Comparison of ENCODE assay signal across 8 cellular contexts in the genomic region with DNA sequence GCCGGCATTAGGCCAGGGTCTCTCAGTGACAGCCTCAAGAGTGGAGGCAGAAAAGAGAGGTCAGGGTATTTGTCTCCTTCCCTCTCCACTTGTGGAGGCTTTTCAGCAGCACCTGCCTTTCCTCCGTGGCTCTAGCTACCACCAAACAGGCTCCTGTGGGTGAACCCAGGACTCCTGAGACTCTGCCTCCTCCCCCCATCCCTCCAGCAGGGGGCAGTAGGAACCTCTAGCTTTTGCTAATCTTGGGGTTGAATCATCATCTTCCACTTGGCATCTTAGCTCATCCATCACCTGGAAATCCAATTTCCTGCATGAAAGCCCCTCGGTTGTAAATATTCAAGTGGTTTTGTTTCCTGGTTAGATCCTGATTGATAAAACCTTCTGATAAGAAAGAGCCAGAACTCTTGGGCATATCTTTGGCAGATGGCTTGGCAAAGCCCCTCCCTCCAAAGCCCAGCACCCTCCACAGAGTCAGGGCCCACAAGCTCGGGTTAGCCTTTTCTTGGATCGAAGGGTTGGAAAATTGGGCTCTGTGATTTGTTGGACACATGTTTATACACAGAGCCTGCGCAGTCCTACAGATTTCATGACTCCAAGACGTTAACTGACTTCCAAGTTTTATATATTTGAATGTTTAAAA.
DNase-seq lines count a peak whose midpoint lies in the region; ATAC-seq and TF ChIP-seq lines count a peak whose summit lies in the region.

No MANE protein-coding gene starts in this region.

- no peak overlapping the region for H3K9ac ChIP-seq in OCI-LY1 (ENCODE audit: low read length)

- no peaks in the 10 kb centered on the region for H3F3A ChIP-seq in OCI-LY1 (ENCODE audit: insufficient read depth, low read length)

- TF ChIP-seq CTCF in GM06990 (IDR thresholded peaks at IDR 0.05; ENCODE audit: insufficient read depth, low read length, poor library complexity, severe bottlenecking) = peak; percentile 82
- TF ChIP-seq CTCF in OCI-LY1 (IDR thresholded peaks at IDR 0.05; ENCODE audit: low read length) = peak; percentile 75

- H3K27ac ChIP-seq in OCI-LY1 (ENCODE audit: low read depth, low read length, poor library complexity, severe bottlenecking) = no peak overlapping the region

- H3K4me3 ChIP-seq in GM06990 (replicated peaks; ENCODE audit: low read depth, low read length) = no peak overlapping the region
- no peak overlapping the region for H3K4me3 ChIP-seq in OCI-LY1 (ENCODE audit: low read depth, low read length, poor library complexity, severe bottlenecking)

- peak; percentile 30 for DNase-seq in 8988T
- DNase-seq in GM06990 (ENCODE audit: extremely low read depth, insufficient read length) = no peak
- DNase-seq in iPS DF 19.7 (ENCODE audit: low read depth, low spot score) = peak; percentile 3
- DNase-seq in SIG-M5 (lab: John Stamatoyannopoulos, UW) = no peak

- ATAC-seq in GM21381 (IDR thresholded peaks at IDR 0.05; ENCODE audit: unreplicated experiment) (no peak), GM19023 (IDR thresholded peaks at IDR 0.05; ENCODE audit: unreplicated experiment) (no peak), GM18517 (IDR thresholded peaks at IDR 0.05; ENCODE audit: unreplicated experiment) (no peak)

- no peak overlapping the region for H2AFZ ChIP-seq in OCI-LY1 (ENCODE audit: low read length)

- H3K9me3 ChIP-seq in OCI-LY1 (ENCODE audit: low read length) = no peaks in the 10 kb centered on the region

- no peaks in the 10 kb centered on the region for H3K9me2 ChIP-seq in OCI-LY1 (ENCODE audit: low read depth, low read length)

- no peaks in the 10 kb centered on the region for H3K27me3 ChIP-seq in GM06990 (replicated peaks; ENCODE audit: control insufficient read depth, insufficient read depth, low read length)
- H3K27me3 ChIP-seq in OCI-LY1 (ENCODE audit: insufficient read depth, low read length) = no peaks in the 10 kb centered on the region

- H3K36me3 ChIP-seq in GM06990 (ENCODE audit: control insufficient read depth, insufficient read depth, low read length) (no peaks in the 10 kb centered on the region), OCI-LY1 (ENCODE audit: insufficient read depth, low read length) (no peaks in the 10 kb centered on the region)

- H3K4me2 ChIP-seq in OCI-LY1 (ENCODE audit: low read length) = no peak overlapping the region

- no peaks in the 10 kb centered on the region for H3K4me1 ChIP-seq in OCI-LY1 (ENCODE audit: insufficient read depth, low read length, severe bottlenecking)

- H4K20me1 ChIP-seq in OCI-LY1 (ENCODE audit: insufficient read depth, low read length) = no peaks in the 10 kb centered on the region

- no peaks in the 10 kb centered on the region for H3K79me2 ChIP-seq in OCI-LY1 (ENCODE audit: insufficient read depth, low read length)

Comparison
In these comparisons a context has a peak if more than half of its experiments do, and no peak if none do; other contexts are left out.
1. DNase-seq: peak in 8988T (single experiment) and iPS DF 19.7 (single experiment); none in GM06990 (single experiment) and SIG-M5 (single experiment).